Comparison of ENCODE assay signal across 22 cellular contexts in the genomic region with DNA sequence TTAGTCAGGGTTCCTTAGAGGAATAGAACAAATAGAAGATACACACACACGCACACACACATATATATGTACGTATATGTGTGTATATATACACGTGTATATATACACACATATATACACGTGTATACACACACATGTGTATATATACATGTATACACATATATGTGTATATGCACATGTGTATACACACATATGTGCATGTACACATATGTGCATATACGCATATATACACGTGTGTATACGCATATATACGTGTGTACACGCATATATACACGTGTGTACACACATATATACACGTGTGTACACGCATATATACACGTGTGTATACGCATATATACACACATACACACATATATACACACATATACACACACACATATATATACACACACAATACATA. TPM values are rescaled to one million over a fixed set of nuclear protein-coding genes. Genes with fewer than 3 reads are reported as not detected.
DNase-seq lines count a peak whose midpoint lies in the region; ATAC-seq, FAIRE-seq and TF ChIP-seq lines count a peak whose summit lies in the region.
"Had no signal": no experiment of that assay in that cellular context is flagged by ENCODE, and none has a peak within 500 bp of the region (broad histone marks: within the 10 kb centered on the region; RNA-seq: fewer than 3 reads in every experiment).

No MANE protein-coding gene starts in this region.

- POLR2A ChIA-PET in HepG2 (lab: Yijun Ruan, JAX), result no interaction called here

- no peak for TF ChIP-seq EP300 in HepG2 (IDR thresholded peaks at IDR 0.05; ENCODE audit: low read depth in 2 of 2, low read length in 2 of 2)
- TF ChIP-seq EP300 in HepG2 (CRISPR knock-in tag; IDR thresholded peaks at IDR 0.05; ENCODE audit: borderline replicate concordance), result no peak
- TF ChIP-seq EP300 in ovary (IDR thresholded peaks at IDR 0.05), result no peak

- in situ Hi-C loops in HepG2 (cut with HindIII; ENCODE audit: extremely low pct_ligation_motif_present, low pct_unique_long_range_greater_than_20kb), result no loop called here

- H3K9me2 ChIP-seq in Karpas-422 (replicated peaks; ENCODE audit: insufficient read depth, low read length), result no peaks in the 10 kb centered on the region

- no peak for FAIRE-seq in HepG2 (lab: Jason Lieb, UNC)
- FAIRE-seq: G401.6 had no signal

- H3K36me3 ChIP-seq in HepG2 (replicated peaks in 1 of 2; ENCODE audit: control insufficient read depth in 1 of 2, insufficient read depth in 2 of 2, low read length in 2 of 2) (no peaks in the 10 kb centered on the region), right lobe of liver (no peaks in the 10 kb centered on the region), Karpas-422 (ENCODE audit: insufficient read depth, low read length) (no peaks in the 10 kb centered on the region), ovary (no peaks in the 10 kb centered on the region)
- H3K36me3 ChIP-seq: BLaER1 treated with 17β-estradiol and CSF1 and Interleukin-3, amounts not matched to agents 10 nM and 100 nM had no signal

- WGBS in HepG2 (ENCODE audit: low lambda C conversion rate), result 34% methylated on average over 12 of the region's 14 CpGs
- 55% methylated on average over 14 of the region's 14 CpGs for WGBS in right lobe of liver (ENCODE audit: insufficient coverage, low coverage, low lambda C conversion rate, missing lambda C conversion rate)
- 63 to 89% (median 75%) methylated on average over 13 to 14 of the region's 14 CpGs for WGBS in ovary, 3 donors

- peaks cover 25% of the 10 kb centered on the region for H3K36me3 Mint-ChIP-seq in effector memory CD8-positive, alpha-beta T cell (ENCODE audit: insufficient read depth)

- H3K4me3 Mint-ChIP-seq in effector memory CD8-positive, alpha-beta T cell, result peak overlapping the region in 1 of 2 donors; percentile 90

- intact Hi-C loops in HepG2 (cut with micrococcal nuclease; ENCODE audit: unreplicated experiment), result no loop called here
- intact Hi-C loops in right lobe of liver (cut with DNase I), result no loop called here
- intact Hi-C loops in ovary (cut with DNase I), result no loop called here

- no peak overlapping the region for H3K4me2 ChIP-seq in HepG2 (ENCODE audit: low read depth, low read length)
- no peak overlapping the region for H3K4me2 ChIP-seq in Karpas-422 (ENCODE audit: low read depth, low read length, poor library complexity, severe bottlenecking)

- H3K4me1 ChIP-seq in HepG2 (ENCODE audit: insufficient read depth, low read length) (no peaks in the 10 kb centered on the region), right lobe of liver (no peaks in the 10 kb centered on the region), Karpas-422 (ENCODE audit: low read length) (peaks cover 18% of the 10 kb centered on the region), ovary (ENCODE audit: insufficient read depth) (no peaks in the 10 kb centered on the region)

- H3K79me2 ChIP-seq in HepG2 (ENCODE audit: insufficient read depth, low read length) (no peaks in the 10 kb centered on the region), Karpas-422 (ENCODE audit: low read length) (peaks cover 7% of the 10 kb centered on the region; the same call in 1 of the 2 replicates)

- no peak overlapping the region for H3K27ac ChIP-seq in HepG2 (ENCODE audit: extremely low read length, insufficient read depth, low read length)
- no peak overlapping the region for H3K27ac ChIP-seq in right lobe of liver
- H3K27ac ChIP-seq in Karpas-422 (ENCODE audit: low read length), result no peak overlapping the region
- H3K27ac ChIP-seq in ovary, result no peak overlapping the region
- H3K27ac ChIP-seq: GM23248 had no signal

- TF ChIP-seq RAD21 in HepG2 (CRISPR knock-in tag; IDR thresholded peaks at IDR 0.05), result no peak

- H3K9ac ChIP-seq in HepG2 (ENCODE audit: insufficient read depth, low read depth, low read length) (no peak overlapping the region), Karpas-422 (ENCODE audit: low read length) (no peak overlapping the region)
- H3K9ac ChIP-seq: GM23248 had no signal

- no peaks in the 10 kb centered on the region for H3K27me3 Mint-ChIP-seq in effector memory CD8-positive, alpha-beta T cell

- H3K4me3 ChIP-seq in HepG2 (replicated peaks in 1 of 3; ENCODE audit: insufficient read depth in 1 of 3, low read depth in 2 of 3, low read length in 3 of 3) (no peak overlapping the region), right lobe of liver (no peak overlapping the region), Karpas-422 (ENCODE audit: low read length) (no peak overlapping the region), ovary (no peak overlapping the region)
- H3K4me3 ChIP-seq: BLaER1 treated with 17β-estradiol and CSF1 and Interleukin-3, amounts not matched to agents 10 nM and 100 nM; GM23248 had no signal

- H2AFZ ChIP-seq in HepG2 (ENCODE audit: low read length), result no peak overlapping the region
- no peak overlapping the region for H2AFZ ChIP-seq in Karpas-422 (ENCODE audit: low read length)
- H2AFZ ChIP-seq: GM23248 had no signal

- H3K9me3 Mint-ChIP-seq in effector memory CD8-positive, alpha-beta T cell, result no peaks in the 10 kb centered on the region

- no peak for TF ChIP-seq POLR2A in HepG2 (IDR thresholded peaks at IDR 0.05; ENCODE audit: insufficient read depth in 1 of 2, low read depth in 2 of 2, low read length in 2 of 2)
- TF ChIP-seq POLR2A in right lobe of liver (IDR thresholded peaks at IDR 0.05), result no peak
- no peak for TF ChIP-seq POLR2A in ovary (IDR thresholded peaks at IDR 0.05)

- peak overlapping the region; percentile 95 for H3K27ac Mint-ChIP-seq in effector memory CD8-positive, alpha-beta T cell

- DNase-seq in HepG2 (ENCODE audit: low spot score) (no peak), right lobe of liver (no peak), Karpas-422 (peak; percentile 7), HuH-7.5 (ENCODE audit: low spot score) (no peak), ovary (no peak)
- no peak for DNase-seq in effector memory CD8-positive, alpha-beta T cell
- DNase-seq: COR-L47, DMS 273 treated with DMSO at 0.1 percent for 48 hours, DND-41, GM23248, KBM-7, MV-4-11, NCI-H1417, NCI-H187 treated with DMSO at 0.1 percent for 48 hours, NCI-H2227 treated with DMSO at 0.1 percent for 48 hours, NCI-H510A treated with DMSO at 0.1 percent for 48 hours, OCI-M1, Right ventricle myocardium superior had no signal

- H3K27me3 ChIP-seq in HepG2 (ENCODE audit: control insufficient read depth in 1 of 2, insufficient read depth in 2 of 2, low read length in 2 of 2), result no peaks in the 10 kb centered on the region
- H3K27me3 ChIP-seq in right lobe of liver, result no peaks in the 10 kb centered on the region
- H3K27me3 ChIP-seq in Karpas-422 (ENCODE audit: low read length), result no peaks in the 10 kb centered on the region
- no peaks in the 10 kb centered on the region for H3K27me3 ChIP-seq in ovary
- H3K27me3 ChIP-seq: BLaER1 treated with 17β-estradiol and CSF1 and Interleukin-3, amounts not matched to agents 10 nM and 100 nM had no signal

- CTCF ChIA-PET in HepG2 (lab: Yijun Ruan, JAX; ENCODE audit: low intra/inter-chr PET ratio, low total read pairs), result no interaction called here

- ATAC-seq in HepG2, result no peak
- no peak for ATAC-seq in right lobe of liver
- ATAC-seq in effector memory CD8-positive, alpha-beta T cell (replicated peaks), result no peak
- ATAC-seq in HG03354 (IDR thresholded peaks at IDR 0.05; ENCODE audit: poor library complexity, severe bottlenecking, unreplicated experiment), result no peak
- ATAC-seq: HCT116 had no signal

- H3K9me3 ChIP-seq in HepG2 (ENCODE audit: low read length) (no peaks in the 10 kb centered on the region), right lobe of liver (no peaks in the 10 kb centered on the region), Karpas-422 (ENCODE audit: low read length) (no peaks in the 10 kb centered on the region), ovary (no peaks in the 10 kb centered on the region)

- H4K20me1 ChIP-seq in HepG2 (ENCODE audit: insufficient read depth, low read length) (no peaks in the 10 kb centered on the region), Karpas-422 (ENCODE audit: insufficient read depth, low read depth, low read length) (no peaks in the 10 kb centered on the region)
- H4K20me1 ChIP-seq: BLaER1 treated with 17β-estradiol and CSF1 and Interleukin-3, amounts not matched to agents 10 nM and 100 nM had no signal

- H3K4me1 Mint-ChIP-seq in effector memory CD8-positive, alpha-beta T cell (ENCODE audit: low read depth in 2 of 2), result peaks cover 35 to 38% of the 10 kb centered on the region in 2 donors

- TF ChIP-seq CTCF in HepG2 (CRISPR knock-in tag; IDR thresholded peaks at IDR 0.05) (no peak), right lobe of liver (IDR thresholded peaks at IDR 0.05) (no peak), ovary (IDR thresholded peaks at IDR 0.05) (no peak)

- no TSS peak for BruUV-seq in HepG2 (replicated peaks; lab: Mats Ljungman, UMichigan)

RNA-seq across cellular contexts. Expression of gene ASMT, which starts 41.5 kb away (rescaled TPM):
- total RNA-seq in HepG2 (2016; rRNA removed; fragmentation: Illumina TruSeq; extraction: Trizol) (not detected in 2 replicates), right lobe of liver (under 1 TPM in 1 of 6 experiments, not detected in 5; 0.13 TPM), ovary (under 1 TPM in 4 of 7 donors, not detected in 3; 0.35 to 0.50 (median 0.39) TPM)
- not detected in 2 replicates for total RNA-seq in HepG2 (2016; cell fraction: cytosol; rRNA removed; fragmentation: Illumina TruSeq; extraction: Trizol; ENCODE audit: low read depth)
- total RNA-seq in HepG2 (2016; cell fraction: insoluble cytoplasmic fraction; rRNA removed; fragmentation: Illumina TruSeq; extraction: Trizol), result not detected in 2 replicates
- total RNA-seq in HepG2 (2016; cell fraction: membrane; rRNA removed; fragmentation: Illumina TruSeq; extraction: Trizol), result not detected in 2 replicates
- not detected in 2 replicates for total RNA-seq in HepG2 (2016; cell fraction: nucleus; rRNA removed; fragmentation: Illumina TruSeq; extraction: Trizol)
- polyA plus RNA-seq in HepG2 (2011; rRNA removed) (0.04 and 0.33 TPM in 2 replicates), ovary (under 1 TPM in 1 of 2 donors, not detected in 1; 0.23 TPM)
- polyA plus RNA-seq in HepG2 (2011; cell fraction: cytosol; rRNA removed), result 0.04 and 0.06 TPM in 2 replicates
- polyA plus RNA-seq in HepG2 (2011; cell fraction: nucleus; rRNA removed), result not detected in 2 replicates
- not detected in 2 replicates for polyA plus RNA-seq in HepG2 (2012)
- polyA plus RNA-seq in HepG2 (2016; cell fraction: cytosol; fragmentation: Illumina TruSeq; extraction: Trizol; ENCODE audit: low read depth), result 0.14 TPM in 1 of 2 replicates, not detected in the other
- polyA plus RNA-seq in HepG2 (2016; cell fraction: insoluble cytoplasmic fraction; fragmentation: Illumina TruSeq; extraction: Trizol; ENCODE audit: low read depth), result not detected in 2 replicates
- 0.15 TPM in 1 of 2 replicates, not detected in the other for polyA plus RNA-seq in HepG2 (2016; cell fraction: membrane; fragmentation: Illumina TruSeq; extraction: Trizol; ENCODE audit: low read depth)
- polyA plus RNA-seq in HepG2 (2016; cell fraction: nucleus; fragmentation: Illumina TruSeq; extraction: Trizol; ENCODE audit: insufficient read depth, low read depth), result not detected in 2 replicates
- not detected in 2 replicates for polyA minus RNA-seq in HepG2 (2011; rRNA and poly(A)+ RNA removed; ENCODE audit: low replicate concordance)
- not detected in 2 replicates for polyA minus RNA-seq in HepG2 (2011; cell fraction: cytosol; rRNA and poly(A)+ RNA removed)
- polyA minus RNA-seq in HepG2 (2011; cell fraction: nucleus; rRNA and poly(A)+ RNA removed), result not detected in 2 replicates
- 0.29 TPM in 1 of 2 replicates, not detected in the other for total RNA-seq in Karpas-422 (2014; rRNA removed; shearing (Covaris generic); ENCODE audit: low replicate concordance)
- total RNA-seq: GM23248, Right ventricle myocardium superior had no signal
- polyA plus RNA-seq: GM23248 had no signal
